ENCODE assay signal across 1 cellular context in the genomic region with DNA sequence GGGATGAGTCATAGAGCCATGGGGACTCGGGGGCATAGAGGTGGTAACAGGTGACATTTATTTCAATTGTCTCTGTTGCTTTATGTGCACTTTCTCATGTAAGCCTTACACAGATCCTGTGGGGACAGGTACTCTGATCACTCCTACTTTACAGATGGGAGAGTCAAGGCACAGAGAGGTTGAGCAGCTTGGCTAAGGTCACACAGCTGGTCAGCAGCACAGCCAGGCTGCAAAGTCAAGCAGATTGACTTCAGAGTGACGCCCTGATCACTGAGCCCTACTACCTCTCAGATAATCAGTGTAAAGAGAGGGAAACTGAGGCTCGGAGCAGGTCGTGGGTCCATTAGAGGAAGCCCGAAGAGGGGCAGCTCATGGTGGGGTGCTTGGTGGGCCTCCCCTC.
TF ChIP-seq lines count a peak whose summit lies in the region.

No MANE protein-coding gene starts in this region.

TF ChIP-seq in A549, 52 proteins besides CTCF, POLR2A, EP300 and RAD21 (continued from another document):
- no peak for TF ChIP-seq REST (IDR thresholded peaks at IDR 0.05)
- no peak for TF ChIP-seq RCOR1 (IDR thresholded peaks at IDR 0.05; ENCODE audit: low read depth, low read length)
- TF ChIP-seq ZFP36 (IDR thresholded peaks at IDR 0.05; ENCODE audit: borderline replicate concordance, partially characterized antibody): peak; percentile 47
- TF ChIP-seq POLR2AphosphoS2 (conservative IDR thresholded peaks at IDR 0.05; ENCODE audit: low read length): no peak
- TF ChIP-seq FOSL2 (IDR thresholded peaks at IDR 0.05): no peak
- 0 out of 2 replicates have a peak, but pooled peaks have one; percentile 6 for TF ChIP-seq FOSL2 (CRISPR knock-in tag; IDR thresholded peaks at IDR 0.05)
